ENCODE assay signal across 8 cellular contexts in genomic region chr17:8162232-8162996, GRCh38. TPM values are rescaled to one million over a fixed set of nuclear protein-coding genes. Genes with fewer than 3 reads are reported as not detected.
DNase-seq lines count a peak whose midpoint lies in the region; ATAC-seq and TF ChIP-seq lines count a peak whose summit lies in the region.

TSS of gene VAMP2 (minus strand) at chr17:8162948. CDS start at chr17:8162879, 69 bp downstream.

- dilution Hi-C loops in mammary epithelial cell (cut with HindIII; ENCODE audit: low sequenced_read_pairs) = no loop called here

- peak; percentile 70 for DNase-seq in NCI-H1436 (lab: John Stamatoyannopoulos, UW)
- DNase-seq in NCI-H1436 treated with DMSO at 0.1 percent for 48 hours (lab: John Stamatoyannopoulos, UW) = no peak
- peak; percentile 90 for DNase-seq in Karpas-422
- peak; percentile 79 for DNase-seq in UCSD-AML1 (lab: John Stamatoyannopoulos, UW; ENCODE audit: unreplicated experiment)
- peak; percentile 66 for DNase-seq in mammary epithelial cell
- peak; percentile 66 for DNase-seq in iris pigment epithelial cell (ENCODE audit: low read depth)
- DNase-seq in stimulated activated CD4-positive, alpha-beta T cell treated with anti-CD3 and anti-CD28 coated beads, Interleukin-12 subunit alpha, Interleukin-12 subunit beta, amount 100 ng/mL, for 4 hours = peak; percentile 80

- H3K9me3 ChIP-seq in Karpas-422 (ENCODE audit: low read length) (no peaks in the 10 kb centered on the region), mammary epithelial cell (replicated peaks; ENCODE audit: insufficient read depth, low read length) (no peaks in the 10 kb centered on the region)

- H3K36me3 ChIP-seq in Karpas-422 (ENCODE audit: insufficient read depth, low read length) (peaks cover 11% of the 10 kb centered on the region; the same call in 1 of the 2 replicates), mammary epithelial cell (ENCODE audit: insufficient read depth, low read length) (peaks cover 3% of the 10 kb centered on the region)

- no peaks in the 10 kb centered on the region for H3K27me3 ChIP-seq in Karpas-422 (ENCODE audit: low read length)
- H3K27me3 ChIP-seq in mammary epithelial cell (ENCODE audit: insufficient read depth, low read length) = no peaks in the 10 kb centered on the region

- 0% methylated on average over 2 of the region's 75 CpGs for WGBS in mammary epithelial cell (ENCODE audit: low coverage, missing lambda C conversion rate)

- peak within 1 kb of the TSS; percentile 86 for H3K4me3 ChIP-seq in Karpas-422 (ENCODE audit: low read length)
- H3K4me3 ChIP-seq in mammary epithelial cell (replicated peaks in 1 of 3; ENCODE audit: insufficient read depth in 1 of 3, low read depth in 2 of 3, low read length in 3 of 3) = peak within 1 kb of the TSS; percentile 83 to 97 (median 88)

- no peak for ATAC-seq in GM19395 (IDR thresholded peaks at IDR 0.05; ENCODE audit: unreplicated experiment)

- H3K9ac ChIP-seq in Karpas-422 (ENCODE audit: low read length) (peak within 1 kb of the TSS; percentile 96), mammary epithelial cell (ENCODE audit: insufficient read depth, low read length) (peak within 1 kb of the TSS; percentile 77)

- peaks cover 27% of the 10 kb centered on the region for H3K79me2 ChIP-seq in Karpas-422 (ENCODE audit: low read length)
- H3K79me2 ChIP-seq in mammary epithelial cell (ENCODE audit: insufficient read depth, low read length) = peaks cover 24% of the 10 kb centered on the region

- H3K4me1 ChIP-seq in Karpas-422 (ENCODE audit: low read length) (peaks cover 53% of the 10 kb centered on the region), mammary epithelial cell (ENCODE audit: insufficient read depth, low read length) (peaks cover 35% of the 10 kb centered on the region)

- in situ Hi-C loops in mammary epithelial cell (cut with MboI; ENCODE audit: low sequenced_read_pairs in 2 of 2) = no loop called here

- TF ChIP-seq CTCF in mammary epithelial cell (conservative IDR thresholded peaks at IDR 0.05 in 1 of 2, IDR thresholded peaks at IDR 0.05 in 1 of 2; ENCODE audit: extremely low read depth in 1 of 2, insufficient read depth in 1 of 2, low read depth in 1 of 2, low read length in 2 of 2) = no peak

- intact Hi-C loops in mammary epithelial cell (cut with micrococcal nuclease) = no loop called here

- peak within 1 kb of the TSS; percentile 94 for H2AFZ ChIP-seq in Karpas-422 (ENCODE audit: low read length)
- H2AFZ ChIP-seq in mammary epithelial cell (ENCODE audit: low read depth, low read length) = peak within 1 kb of the TSS; percentile 95

- H4K20me1 ChIP-seq in Karpas-422 (ENCODE audit: insufficient read depth, low read depth, low read length) (peaks cover 12% of the 10 kb centered on the region), mammary epithelial cell (ENCODE audit: insufficient read depth, low read length) (no peaks in the 10 kb centered on the region)

- H3K4me2 ChIP-seq in Karpas-422 (ENCODE audit: low read depth, low read length, poor library complexity, severe bottlenecking) (peak within 1 kb of the TSS; percentile 96), mammary epithelial cell (ENCODE audit: insufficient read depth, low read depth, low read length) (peak within 1 kb of the TSS; percentile 96)

- H3K27ac ChIP-seq in Karpas-422 (ENCODE audit: low read length) = peak within 1 kb of the TSS; percentile 81
- H3K27ac ChIP-seq in mammary epithelial cell (ENCODE audit: insufficient read depth, low read depth, low read length) = peak within 1 kb of the TSS; percentile 78

- CTCF ChIA-PET in mammary epithelial cell (lab: Charles Lee; ENCODE audit: low non-redundant PET) = no interaction called here

- H3K9me2 ChIP-seq in Karpas-422 (replicated peaks; ENCODE audit: insufficient read depth, low read length) = no peaks in the 10 kb centered on the region

- no TSS peak for BruUV-seq in mammary epithelial cell (replicated peaks; lab: Mats Ljungman, UMichigan)

RNA-seq across cellular contexts. Expression of gene VAMP2, which starts in this region (rescaled TPM):
- 24.5 and 47.7 TPM in 2 replicates for total RNA-seq in Karpas-422 (2014; rRNA removed; shearing (Covaris generic); ENCODE audit: low replicate concordance)
- 10 to 100 TPM in 1 of 2 donors, 1 to 10 TPM in 1; 9.2 to 30.8 TPM for total RNA-seq in mammary epithelial cell
- 7.2 TPM for polyA plus RNA-seq in mammary epithelial cell
- 18.0 TPM for polyA minus RNA-seq in mammary epithelial cell
